Comparison of ENCODE assay signal across 1 cellular context in the genomic region with DNA sequence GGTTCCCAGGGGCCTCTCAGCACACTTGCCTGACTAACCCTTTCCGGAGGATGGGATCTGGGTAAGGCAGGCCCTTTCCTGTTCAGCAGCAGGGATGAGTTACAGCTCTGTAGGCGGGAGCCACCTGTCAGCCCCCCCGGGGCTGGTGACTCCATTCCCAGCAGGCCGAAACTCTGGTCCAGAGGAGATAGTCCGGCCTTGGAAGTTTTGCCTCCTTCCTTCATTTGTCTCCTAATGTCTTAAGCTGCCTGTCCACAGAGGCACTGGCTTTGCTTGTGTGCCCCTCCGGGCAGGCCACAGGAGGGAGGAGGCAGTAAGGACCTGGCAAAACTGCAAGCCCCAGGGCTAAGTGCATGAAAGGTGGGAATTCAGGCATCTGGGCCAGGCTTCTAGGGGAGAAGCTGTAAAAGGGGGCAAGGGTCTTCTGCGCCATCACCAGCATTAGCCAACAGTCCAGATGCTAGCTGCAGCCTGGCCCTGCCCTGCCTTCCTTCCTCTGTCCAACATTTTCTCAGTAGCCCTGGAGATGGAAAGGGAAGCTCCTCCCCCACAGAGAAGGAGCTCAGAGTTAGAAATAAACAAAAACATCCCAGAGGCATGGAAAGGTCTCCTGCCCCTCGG.
TF ChIP-seq lines count a peak whose summit lies in the region.

No MANE protein-coding gene starts in this region.

TF ChIP-seq in GM12878, 131 proteins besides CTCF, POLR2A, EP300 and RAD21:
- TF ChIP-seq SIX5 (IDR thresholded peaks at IDR 0.05; ENCODE audit: low read depth, low read length, severe bottlenecking) (no peak), MTA3 (IDR thresholded peaks at IDR 0.05; ENCODE audit: borderline replicate concordance, low read length) (no peak), PKNOX1 (IDR thresholded peaks at IDR 0.05) (no peak), HDGF (IDR thresholded peaks at IDR 0.05) (no peak), RBBP5 (conservative IDR thresholded peaks at IDR 0.05) (no peak), CREM (IDR thresholded peaks at IDR 0.05; ENCODE audit: low read depth) (no peak), EED (IDR thresholded peaks at IDR 0.05; ENCODE audit: low read depth) (no peak), CEBPB (IDR thresholded peaks at IDR 0.05; ENCODE audit: borderline replicate concordance in 1 of 2, low read depth in 2 of 2, low read length in 2 of 2) (no peak), POU2F2 (IDR thresholded peaks at IDR 0.05; ENCODE audit: borderline replicate concordance, low read depth, low read length) (no peak), SMARCA5 (IDR thresholded peaks at IDR 0.05) (no peak), CEBPZ (IDR thresholded peaks at IDR 0.05; ENCODE audit: low read depth, low read length) (no peak), MEF2A (IDR thresholded peaks at IDR 0.05; ENCODE audit: insufficient read depth, low read depth, low read length) (no peak), BCLAF1 (IDR thresholded peaks at IDR 0.05) (no peak), NR2F1 (conservative IDR thresholded peaks at IDR 0.05) (no peak), NBN (IDR thresholded peaks at IDR 0.05) (no peak)
TF ChIP-seq in GM12878: peak in this region for 0.
